ENCODE assay signal across 2 cellular contexts in the genomic region with DNA sequence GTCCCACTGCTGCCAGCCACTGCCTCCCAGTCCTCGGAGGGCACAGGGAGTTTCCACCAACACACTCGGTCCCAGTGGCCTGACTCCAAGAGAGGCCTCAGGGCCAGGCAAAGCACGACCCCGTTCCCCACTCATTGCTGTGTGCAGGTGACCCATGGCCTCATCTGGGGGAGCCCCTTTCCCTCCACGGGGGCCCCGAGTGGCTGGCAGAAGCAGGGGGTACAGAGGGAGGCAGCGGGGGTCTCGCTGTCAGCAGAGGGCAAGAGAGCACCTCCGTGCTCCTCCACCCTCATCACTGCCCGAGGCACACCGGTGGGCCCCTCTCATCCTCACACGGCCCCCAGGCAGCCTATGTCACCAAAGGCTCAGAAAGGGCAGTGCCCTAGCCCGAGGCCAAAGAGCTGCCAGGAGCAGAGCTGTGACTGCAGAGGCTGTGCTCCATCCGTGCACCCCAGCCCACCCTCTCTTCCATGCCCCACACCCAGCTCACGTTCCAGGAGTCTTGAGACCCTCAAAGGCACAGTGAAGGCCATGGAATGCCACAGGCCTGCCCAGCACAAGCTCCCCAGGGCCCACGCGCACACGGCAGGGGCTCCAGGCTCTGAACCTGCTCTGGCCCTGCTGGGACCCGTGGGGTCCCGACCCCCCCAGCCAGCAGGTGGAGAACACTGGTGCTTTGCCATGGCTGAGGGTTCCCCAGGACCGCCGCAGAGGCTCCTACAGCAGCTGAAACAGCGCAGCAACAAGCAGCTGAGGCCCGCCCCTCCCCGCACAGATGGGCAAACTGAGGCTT.
A peak's percentile ranks its signal among the peaks of the same experiment; 100 is the strongest.
TF ChIP-seq lines count a peak whose summit lies in the region.

No MANE protein-coding gene starts in this region.

TF ChIP-seq in HepG2, 621 proteins besides CTCF, POLR2A, EP300 and RAD21:
- no peak for TF ChIP-seq THYN1 (CRISPR knock-in tag; IDR thresholded peaks at IDR 0.05; ENCODE audit: borderline replicate concordance, low read depth)
- no peak for TF ChIP-seq DPF2 (CRISPR knock-in tag; IDR thresholded peaks at IDR 0.05; ENCODE audit: borderline replicate concordance, low read depth)
- TF ChIP-seq AGO2 (optimal IDR thresholded peaks at IDR 0.05; ENCODE audit: low read depth, low read length), result peak; percentile 42
- TF ChIP-seq GTF2F1 (IDR thresholded peaks at IDR 0.05; ENCODE audit: low read length), result no peak
- no peak for TF ChIP-seq TFDP2 (CRISPR knock-in tag; IDR thresholded peaks at IDR 0.05)
- no peak for TF ChIP-seq ZNF10 (CRISPR knock-in tag; IDR thresholded peaks at IDR 0.05; ENCODE audit: borderline replicate concordance, low read depth)

TF ChIP-seq in H1, 55 proteins besides CTCF, POLR2A, EP300 and RAD21:
- TF ChIP-seq TBP (IDR thresholded peaks at IDR 0.05; ENCODE audit: low read depth, low read length) (no peak), TAF1 (IDR thresholded peaks at IDR 0.05; ENCODE audit: low read depth, low read length) (no peak), EGR1 (IDR thresholded peaks at IDR 0.05; ENCODE audit: borderline replicate concordance, low read depth, low read length) (no peak), CHD2 (IDR thresholded peaks at IDR 0.05; ENCODE audit: low read length) (no peak), SP1 (IDR thresholded peaks at IDR 0.05; ENCODE audit: low read depth, low read length) (no peak), SIN3A (conservative IDR thresholded peaks at IDR 0.05 in 1 of 2, IDR thresholded peaks at IDR 0.05 in 1 of 2; ENCODE audit: low read depth in 1 of 2, low read length in 2 of 2) (no peak), RBBP5 (IDR thresholded peaks at IDR 0.05; ENCODE audit: borderline replicate concordance, low read depth, low read length) (no peak), CREB1 (IDR thresholded peaks at IDR 0.05) (no peak), HDAC2 (IDR thresholded peaks at IDR 0.05; ENCODE audit: borderline replicate concordance in 1 of 2, low read depth in 2 of 2, low read length in 2 of 2) (no peak), BCL11A (IDR thresholded peaks at IDR 0.05; ENCODE audit: low read depth in 2 of 2, low read length in 2 of 2) (no peak), NANOG (IDR thresholded peaks at IDR 0.05; ENCODE audit: insufficient read depth, low read depth, low read length, poor library complexity, severe bottlenecking) (no peak), GABPA (IDR thresholded peaks at IDR 0.05; ENCODE audit: borderline replicate concordance, insufficient read depth, low read length) (no peak), MAFK (IDR thresholded peaks at IDR 0.05; ENCODE audit: low read depth, low read length) (no peak), E2F6 (IDR thresholded peaks at IDR 0.05) (no peak), YY1 (IDR thresholded peaks at IDR 0.05; ENCODE audit: low read depth, low read length) (no peak), RXRA (IDR thresholded peaks at IDR 0.05; ENCODE audit: insufficient read depth, low read depth, low read length) (no peak), TAF7 (optimal IDR thresholded peaks at IDR 0.05; ENCODE audit: borderline replicate concordance, low read depth, low read length) (no peak), BRCA1 (IDR thresholded peaks at IDR 0.05; ENCODE audit: low read depth, low read length) (no peak)
TF ChIP-seq in H1: peak in this region for 0.
